8 cellular contexts compared by ENCODE assay signal in genomic region chrX:45806410-45807121, GRCh38.
DNase-seq lines count a peak whose midpoint lies in the region; ATAC-seq lines count a peak whose summit lies in the region.

No MANE protein-coding gene starts in this region.

- H3K27me3 ChIP-seq in ACC112 (ENCODE audit: insufficient read depth, low read length) = no peaks in the 10 kb centered on the region
- peaks cover 0 to 9% of the 10 kb centered on the region in 2 donors for H3K27me3 ChIP-seq in stomach smooth muscle (ENCODE audit: control insufficient read depth in 1 of 2, insufficient read depth in 2 of 2, low read length in 2 of 2)

- no peaks in the 10 kb centered on the region for H3K36me3 Mint-ChIP-seq in immature natural killer cell

- H3K4me3 Mint-ChIP-seq in immature natural killer cell = peak overlapping the region; percentile 54 to 89 (median 66)

- H3K27ac Mint-ChIP-seq in immature natural killer cell = peak overlapping the region; percentile 64 to 89 (median 82)

- H3K79me2 ChIP-seq in ACC112 (ENCODE audit: control insufficient read depth, insufficient read depth, low read length, unreplicated experiment) = peaks cover 25% of the 10 kb centered on the region

- H3K27me3 Mint-ChIP-seq in immature natural killer cell (ENCODE audit: low read depth in 3 of 3) = peaks cover 3 to 10% (median 3%) of the 10 kb centered on the region in 3 donors

- peak; percentile 58 for ATAC-seq in GM18870 (IDR thresholded peaks at IDR 0.05; ENCODE audit: unreplicated experiment)

- DNase-seq in HS-27A (ENCODE audit: low read depth) = peak; percentile 56
- peak; percentile 7 for DNase-seq in activated effector memory CD4-positive, alpha-beta T cell treated with Interleukin-2 at 50 U/mL for 16 hours
- peak; percentile 64 to 74 (median 68) for DNase-seq in immature natural killer cell
- DNase-seq in SK-N-DZ (ENCODE audit: low spot score) = no peak
- DNase-seq in KG1 (lab: John Stamatoyannopoulos, UW) = no peak

- H2AFZ ChIP-seq in ACC112 (ENCODE audit: low read length, unreplicated experiment) = no peak overlapping the region

- H3K9me3 ChIP-seq in stomach smooth muscle (ENCODE audit: control insufficient read depth in 2 of 2, low read length in 2 of 2) = no peaks in the 10 kb centered on the region

- H3K9me3 Mint-ChIP-seq in immature natural killer cell = no peaks in the 10 kb centered on the region

- H3K4me1 ChIP-seq in ACC112 (ENCODE audit: control insufficient read depth, insufficient read depth, low read length, unreplicated experiment) (peaks cover 30% of the 10 kb centered on the region), stomach smooth muscle (ENCODE audit: control insufficient read depth, insufficient read depth, low read length) (peaks cover 2% of the 10 kb centered on the region)

- H3K27ac ChIP-seq in ACC112 (ENCODE audit: low read depth, low read length) (peak overlapping the region; percentile 98), stomach smooth muscle (ENCODE audit: low read length) (no peak overlapping the region)

- H3K4me3 ChIP-seq in ACC112 (ENCODE audit: low read depth, low read length) (peak overlapping the region; percentile 79), stomach smooth muscle (ENCODE audit: low read length in 2 of 2) (peak overlapping the region; percentile 17 to 63)

- H3K9ac ChIP-seq in stomach smooth muscle (ENCODE audit: low read length in 2 of 2) = no peak overlapping the region

- peaks cover 20 to 27% of the 10 kb centered on the region in 2 donors for H3K4me1 Mint-ChIP-seq in immature natural killer cell

- H3K36me3 ChIP-seq in ACC112 (ENCODE audit: insufficient read depth, low read length) = no peaks in the 10 kb centered on the region
- no peaks in the 10 kb centered on the region for H3K36me3 ChIP-seq in stomach smooth muscle (ENCODE audit: control insufficient read depth in 2 of 2, insufficient read depth in 2 of 2, low read length in 2 of 2)

Comparison
In these comparisons a context has a peak if more than half of its experiments do, and no peak if none do; other contexts are left out.
1. DNase-seq: peak in HS-27A (single experiment), activated effector memory CD4-positive, alpha-beta T cell treated with Interleukin-2 at 50 U/mL for 16 hours (single experiment) and immature natural killer cell (3 of 3); none in SK-N-DZ (single experiment) and KG1 (single experiment).